7 cellular contexts compared by ENCODE assay signal in the genomic region with DNA sequence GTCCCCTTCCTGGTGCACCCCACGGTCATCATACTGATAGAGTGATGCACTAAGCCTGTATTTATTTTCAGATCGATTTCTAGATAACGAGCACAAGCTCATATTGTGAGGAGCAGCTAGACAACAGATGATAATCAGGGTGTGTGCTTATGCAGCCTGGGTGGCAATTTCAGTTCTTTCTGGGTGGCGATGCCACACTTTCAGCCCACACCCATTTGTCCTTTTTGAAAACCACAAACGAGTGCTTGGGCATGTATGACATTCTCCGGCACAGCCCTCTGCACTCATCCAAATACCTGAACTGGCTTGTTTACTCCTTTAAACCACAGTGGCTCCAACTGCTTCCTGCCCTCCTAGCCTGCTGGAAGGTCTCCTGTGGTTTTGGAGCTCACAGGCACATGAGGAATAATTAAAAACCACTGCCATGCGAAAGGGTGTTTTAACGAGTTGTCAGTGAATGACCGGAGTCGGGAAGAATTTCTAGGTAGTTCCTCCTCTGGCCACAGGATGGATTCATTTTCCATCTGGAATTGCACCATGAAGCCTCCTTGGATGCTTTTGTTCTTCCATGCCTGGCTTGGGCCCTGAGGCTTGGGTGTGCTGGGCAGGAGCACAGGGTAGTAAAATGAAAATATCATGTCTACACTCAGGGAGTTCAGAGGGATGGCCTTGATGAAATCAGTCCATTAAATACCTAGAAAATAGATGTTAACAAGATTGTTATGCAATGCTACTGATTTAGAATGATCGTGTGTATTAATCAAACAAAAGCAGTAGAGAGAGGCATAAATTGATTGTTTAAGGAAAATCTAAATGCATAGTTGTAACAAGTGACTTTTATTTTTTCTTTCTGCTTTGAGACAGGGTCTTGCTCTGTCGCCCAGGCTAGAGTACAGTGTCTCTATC.
A peak's percentile ranks its signal among the peaks of the same experiment; 100 is the strongest.
DNase-seq lines count a peak whose midpoint lies in the region; ATAC-seq and TF ChIP-seq lines count a peak whose summit lies in the region.

No MANE protein-coding gene starts in this region.

- DNase-seq in ELR (ENCODE audit: low read depth): peak; percentile 95
- peak; percentile 64 for DNase-seq in NCI-H146 (lab: John Stamatoyannopoulos, UW)
- peak; percentile 83 for DNase-seq in astrocyte of the spinal cord (ENCODE audit: low read depth, low spot score)
- no peak for DNase-seq in memory B cell (ENCODE audit: low spot score in 2 of 2)

- H3K4me3 ChIP-seq in astrocyte of the spinal cord (ENCODE audit: low read depth, low read length): no peak overlapping the region

- peak overlapping the region; percentile 53 for H3K4me3 Mint-ChIP-seq in memory B cell

- peaks cover 35% of the 10 kb centered on the region for H3K4me1 Mint-ChIP-seq in memory B cell

- in situ Hi-C loops in astrocyte of the spinal cord (cut with HindIII; ENCODE audit: low sequenced_read_pairs): no loop called here

- H3K27me3 Mint-ChIP-seq in memory B cell: no peaks in the 10 kb centered on the region

- peak; percentile 57 for TF ChIP-seq CTCF in astrocyte of the spinal cord (IDR thresholded peaks at IDR 0.05; ENCODE audit: low read depth, low read length)

- peak overlapping the region; percentile 91 for H3K27ac Mint-ChIP-seq in memory B cell

- no peaks in the 10 kb centered on the region for H3K36me3 Mint-ChIP-seq in memory B cell

- no peaks in the 10 kb centered on the region for H3K9me3 Mint-ChIP-seq in memory B cell

- ATAC-seq in memory B cell (ENCODE audit: low read depth) (peak; percentile 11), GM19452 (IDR thresholded peaks at IDR 0.05; ENCODE audit: unreplicated experiment) (no peak), GM18858 (IDR thresholded peaks at IDR 0.05; ENCODE audit: unreplicated experiment) (no peak), GM19463 (IDR thresholded peaks at IDR 0.05; ENCODE audit: unreplicated experiment) (no peak)

Comparison
In these comparisons a context has a peak if more than half of its experiments do, and no peak if none do; other contexts are left out.
1. DNase-seq: peak in ELR (single experiment), NCI-H146 (single experiment) and astrocyte of the spinal cord (single experiment); none in memory B cell (0 of 2).